ENCODE assay signal across 7 cellular contexts in the genomic region with DNA sequence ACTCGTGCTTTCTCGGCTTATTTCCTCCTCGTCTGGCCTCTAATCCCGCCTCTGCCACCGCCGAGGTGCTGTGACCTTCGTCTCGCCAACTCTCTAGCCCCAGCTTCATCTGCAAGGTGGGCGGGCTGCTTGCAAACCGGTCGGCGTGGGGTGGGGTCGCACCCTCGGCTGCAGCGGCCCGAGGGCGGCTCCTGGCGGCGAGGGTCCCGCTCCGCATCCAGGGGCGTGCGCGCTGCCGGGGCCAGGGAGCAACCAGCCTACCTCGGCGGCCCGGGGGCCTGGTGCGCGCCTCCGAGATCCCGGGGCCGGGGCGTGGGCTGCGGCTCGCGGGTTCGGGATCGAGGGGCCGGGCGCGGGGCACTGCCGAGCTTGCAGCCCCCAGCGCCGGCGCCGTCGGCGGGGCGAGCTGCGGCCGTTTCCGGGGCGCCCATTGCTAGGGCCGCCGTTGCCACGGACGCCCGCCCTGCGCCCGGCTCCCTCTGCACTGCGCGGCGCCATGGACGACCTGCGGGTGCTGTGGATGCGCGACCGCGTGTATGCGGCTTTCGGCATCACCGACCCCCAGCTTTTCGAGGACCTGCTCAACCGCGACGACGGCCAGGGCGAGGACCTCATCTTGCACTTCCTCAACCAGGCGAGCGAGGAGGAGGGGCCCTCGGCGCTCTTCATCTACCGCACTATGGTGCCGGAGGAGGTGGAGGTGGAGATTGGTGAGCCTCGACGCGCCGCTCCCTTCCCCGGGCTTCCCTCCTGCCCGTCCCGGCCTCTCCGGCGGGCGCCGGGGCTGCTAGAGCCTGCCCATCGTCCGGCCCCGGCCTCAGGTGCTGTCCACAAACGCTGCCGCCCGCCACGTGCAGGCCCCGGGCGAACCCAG. TPM values are rescaled to one million over a fixed set of nuclear protein-coding genes. Genes with fewer than 3 reads are reported as not detected.
DNase-seq lines count a peak whose midpoint lies in the region; ATAC-seq and TF ChIP-seq lines count a peak whose summit lies in the region.

A gene with protein sequence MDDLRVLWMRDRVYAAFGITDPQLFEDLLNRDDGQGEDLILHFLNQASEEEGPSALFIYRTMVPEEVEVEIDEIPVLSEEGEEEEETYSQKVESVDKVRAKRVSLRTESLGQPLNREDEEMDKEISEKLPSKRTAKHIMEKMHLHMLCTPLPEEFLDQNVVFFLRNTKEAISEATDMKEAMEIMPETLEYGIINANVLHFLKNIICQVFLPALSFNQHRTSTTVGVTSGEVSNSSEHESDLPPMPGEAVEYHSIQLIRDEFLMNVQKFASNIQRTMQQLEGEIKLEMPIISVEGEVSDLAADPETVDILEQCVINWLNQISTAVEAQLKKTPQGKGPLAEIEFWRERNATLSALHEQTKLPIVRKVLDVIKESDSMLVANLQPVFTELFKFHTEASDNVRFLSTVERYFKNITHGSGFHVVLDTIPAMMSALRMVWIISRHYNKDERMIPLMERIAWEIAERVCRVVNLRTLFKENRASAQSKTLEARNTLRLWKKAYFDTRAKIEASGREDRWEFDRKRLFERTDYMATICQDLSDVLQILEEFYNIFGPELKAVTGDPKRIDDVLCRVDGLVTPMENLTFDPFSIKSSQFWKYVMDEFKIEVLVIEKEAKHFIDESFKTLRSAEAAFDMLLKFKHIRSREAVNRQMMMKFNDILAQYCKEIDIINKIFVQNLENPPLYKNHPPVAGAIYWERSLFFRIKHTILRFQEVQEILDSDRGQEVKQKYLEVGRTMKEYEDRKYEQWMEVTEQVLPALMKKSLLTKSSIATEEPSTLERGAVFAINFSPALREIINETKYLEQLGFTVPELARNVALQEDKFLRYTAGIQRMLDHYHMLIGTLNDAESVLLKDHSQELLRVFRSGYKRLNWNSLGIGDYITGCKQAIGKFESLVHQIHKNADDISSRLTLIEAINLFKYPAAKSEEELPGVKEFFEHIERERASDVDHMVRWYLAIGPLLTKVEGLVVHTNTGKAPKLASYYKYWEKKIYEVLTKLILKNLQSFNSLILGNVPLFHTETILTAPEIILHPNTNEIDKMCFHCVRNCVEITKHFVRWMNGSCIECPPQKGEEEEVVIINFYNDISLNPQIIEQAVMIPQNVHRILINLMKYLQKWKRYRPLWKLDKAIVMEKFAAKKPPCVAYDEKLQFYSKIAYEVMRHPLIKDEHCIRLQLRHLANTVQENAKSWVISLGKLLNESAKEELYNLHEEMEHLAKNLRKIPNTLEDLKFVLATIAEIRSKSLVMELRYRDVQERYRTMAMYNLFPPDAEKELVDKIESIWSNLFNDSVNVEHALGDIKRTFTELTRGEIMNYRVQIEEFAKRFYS (N-terminal part only) (plus strand): TSS at position 461 of the 874 bp plus-strand sequence. CDS start 36 bp downstream, at position 497.

- no peaks in the 10 kb centered on the region for H3K4me1 ChIP-seq in OCI-LY7 (ENCODE audit: insufficient read depth, low read length, poor library complexity, severe bottlenecking)

- no TSS peak for BruUV-seq in OCI-LY7 (replicated peaks; lab: Mats Ljungman, UMichigan)

- ATAC-seq in GM18502 (IDR thresholded peaks at IDR 0.05; ENCODE audit: poor library complexity, unreplicated experiment) (peak; percentile 81), HG02884 (IDR thresholded peaks at IDR 0.05; ENCODE audit: unreplicated experiment) (peak; percentile 58)

- peak within 1 kb of the TSS; percentile 29; the same call in 1 of the 2 replicates for H3K4me2 ChIP-seq in OCI-LY7 (ENCODE audit: low read length)

- no peak within 1 kb of the TSS for H3K4me3 ChIP-seq in OCI-LY7 (ENCODE audit: low read depth, low read length, poor library complexity, severe bottlenecking)
- peak within 1 kb of the TSS; percentile 40 for H3K4me3 ChIP-seq in astrocyte of the cerebellum (ENCODE audit: low read depth, low read length)
- H3K4me3 ChIP-seq in kidney epithelial cell (ENCODE audit: low read depth, low read length) = peak within 1 kb of the TSS; percentile 46

- peak; percentile 10 for DNase-seq in OCI-LY7 (ENCODE audit: low spot score)
- no peak for DNase-seq in astrocyte of the cerebellum (ENCODE audit: low read depth)
- no peak for DNase-seq in kidney epithelial cell (ENCODE audit: low read depth)
- DNase-seq in stimulated activated CD4-positive, alpha-beta T cell treated with anti-CD3 and anti-CD28 coated beads, TNF-alpha, amount 100 ng/mL, for 24 hours (ENCODE audit: low read depth in 3 of 3) = peak in 2 of 3 experiments; percentile 5 to 55
- DNase-seq in UCSD-AML1 (lab: John Stamatoyannopoulos, UW; ENCODE audit: unreplicated experiment) = no peak

- H2AFZ ChIP-seq in OCI-LY7 (ENCODE audit: low read length) = no peak within 1 kb of the TSS

- no peaks in the 10 kb centered on the region for H3K9me3 ChIP-seq in OCI-LY7 (ENCODE audit: low read length)

- intact Hi-C loops in OCI-LY7 (cut with micrococcal nuclease; ENCODE audit: unreplicated experiment) = no loop called here

- peaks cover 7% of the 10 kb centered on the region for H3K27me3 ChIP-seq in kidney epithelial cell (ENCODE audit: control insufficient read depth, insufficient read depth, low read length)

- no peak within 1 kb of the TSS for H3K27ac ChIP-seq in OCI-LY7 (ENCODE audit: low read depth, low read length, poor library complexity, severe bottlenecking)

- H4K20me1 ChIP-seq in OCI-LY7 (ENCODE audit: insufficient read depth, low read length) = no peaks in the 10 kb centered on the region

- H3K36me3 ChIP-seq in OCI-LY7 (ENCODE audit: insufficient read depth, low read length) = peaks cover 31% of the 10 kb centered on the region; the same call in 1 of the 2 replicates
- no peaks in the 10 kb centered on the region for H3K36me3 ChIP-seq in kidney epithelial cell (ENCODE audit: control insufficient read depth, insufficient read depth, low read length)

- CTCF ChIA-PET in OCI-LY7 (lab: Charles Lee; ENCODE audit: unreplicated experiment) = no interaction called here

- in situ Hi-C loops in astrocyte of the cerebellum (cut with HindIII; ENCODE audit: low sequenced_read_pairs) = no loop called here

- H3K9me2 ChIP-seq in OCI-LY7 (ENCODE audit: insufficient read depth, low read length) = no peaks in the 10 kb centered on the region

- TF ChIP-seq CTCF in OCI-LY7 (conservative IDR thresholded peaks at IDR 0.05; ENCODE audit: low read length) (no peak; the same call in 1 of the 2 replicates), astrocyte of the cerebellum (IDR thresholded peaks at IDR 0.05; ENCODE audit: low read depth, low read length, missing control alignments) (peak; percentile 51), kidney epithelial cell (IDR thresholded peaks at IDR 0.05; ENCODE audit: insufficient read depth, low read length, poor library complexity, severe bottlenecking) (peak; percentile 7)

- POLR2A ChIA-PET in OCI-LY7 (lab: Charles Lee) = interaction anchor here (0.6 kb wide), 1 partner anchor 64 kb away, joined by 3 read pairs; no protein-coding TSS in a partner anchor

- H3K79me2 ChIP-seq in OCI-LY7 (ENCODE audit: insufficient read depth, low read depth, low read length) = no peaks in the 10 kb centered on the region

RNA-seq across cellular contexts. Expression of the gene that starts here (rescaled TPM):
- total RNA-seq in OCI-LY7 (2014; rRNA removed; shearing (Covaris generic)) = 0.19 TPM in 1 of 2 replicates, not detected in the other
- total RNA-seq in OCI-LY7 (2022) (0.04 and 0.11 TPM in 2 replicates), kidney epithelial cell (under 0.01 and 0.04 TPM in 2 replicates)

Comparison
In these comparisons a context has a peak if more than half of its experiments do, and no peak if none do; other contexts are left out.
1. Peak in DNase-seq and H3K4me2 ChIP-seq in OCI-LY7; RNA of the gene not detected or under 1 TPM.
2. DNase-seq: peak in stimulated activated CD4-positive, alpha-beta T cell treated with anti-CD3 and anti-CD28 coated beads, TNF-alpha, amount 100 ng/mL, for 24 hours (2 of 3); none in astrocyte of the cerebellum (single experiment), kidney epithelial cell (single experiment) and UCSD-AML1 (single experiment).